ENCODE assay signal across 8 cellular contexts in genomic region chr17:77323413-77324171, GRCh38.
DNase-seq lines count a peak whose midpoint lies in the region; TF ChIP-seq lines count a peak whose summit lies in the region.

No MANE protein-coding gene starts in this region.

- CTCF ChIA-PET in RWPE1 (lab: Yijun Ruan, JAX) = interaction anchor here (1.0 kb wide), 1 partner anchor 8 kb away, joined by 3 read pairs; no protein-coding TSS in a partner anchor

- DNase-seq in RWPE1 (ENCODE audit: low spot score) (no peak), fibroblast of peridontal ligament (ENCODE audit: extremely low read depth) (peak; percentile 57), trophoblast cell (no peak), G401 (ENCODE audit: low spot score) (no peak), NCI-H526 (lab: John Stamatoyannopoulos, UW) (no peak), NCI-H1436 treated with DMSO at 0.1 percent for 48 hours (lab: John Stamatoyannopoulos, UW) (no peak), NCI-H2081 (lab: John Stamatoyannopoulos, UW) (no peak)

- TF ChIP-seq CTCF in RWPE1 (conservative IDR thresholded peaks at IDR 0.05; ENCODE audit: low read depth) = no peak

- in situ Hi-C loops in G401 (cut with HindIII; ENCODE audit: low sequenced_read_pairs) = no loop called here

- H3K4me2 ChIP-seq in trophoblast cell (ENCODE audit: low read length) = peak overlapping the region; percentile 38

- peaks cover 48 to 54% of the 10 kb centered on the region in 2 experiments for H3K4me1 ChIP-seq in trophoblast cell (ENCODE audit: control insufficient read depth in 1 of 2, insufficient read depth in 2 of 2, low read length in 2 of 2)

- no peaks in the 10 kb centered on the region for H3K9me3 ChIP-seq in trophoblast cell (ENCODE audit: insufficient read depth, low read depth, low read length)

- no peak overlapping the region for H3K23ac ChIP-seq in trophoblast cell (ENCODE audit: low read length)

- H2AFZ ChIP-seq in trophoblast cell (ENCODE audit: insufficient read depth, low read length, poor library complexity) = peak overlapping the region; percentile 57

- H3K27ac ChIP-seq in RWPE1 (peak overlapping the region; percentile 100), trophoblast cell (ENCODE audit: low read depth, low read length) (peak overlapping the region; percentile 98)

- peak overlapping the region; percentile 61 for H4K12ac ChIP-seq in trophoblast cell (ENCODE audit: low read depth, low read length)

- peak overlapping the region; percentile 88 for H3K18ac ChIP-seq in trophoblast cell (ENCODE audit: low read length)

- POLR2A ChIA-PET in RWPE1 (lab: Yijun Ruan, JAX; ENCODE audit: low non-redundant PET) = interaction anchor here (1.1 kb wide), 1 partner anchor 41 kb away, joined by 3 read pairs; no protein-coding TSS in a partner anchor

- peak overlapping the region; percentile 88 for H4K8ac ChIP-seq in trophoblast cell (ENCODE audit: low read depth, low read length)

- H3K79me1 ChIP-seq in trophoblast cell (ENCODE audit: low read length) = peaks cover 40% of the 10 kb centered on the region

- peak; percentile 32 for TF ChIP-seq POLR2A in GM10847 (IDR thresholded peaks at IDR 0.05; ENCODE audit: extremely low read depth, insufficient read length)

- H3K79me2 ChIP-seq in trophoblast cell (ENCODE audit: control insufficient read depth, insufficient read depth, low read length, poor library complexity) = peaks cover 16% of the 10 kb centered on the region

- WGBS in trophoblast cell (ENCODE audit: extremely low coverage, insufficient coverage, insufficient read length) = no CpG with 5 or more reads among the region's 36 CpGs

- no peak overlapping the region for H3K4me3 ChIP-seq in trophoblast cell (ENCODE audit: low read depth, low read length)

- no peak overlapping the region for H3K9ac ChIP-seq in trophoblast cell (ENCODE audit: low read length)

- peak overlapping the region; percentile 98 for H4K91ac ChIP-seq in trophoblast cell (ENCODE audit: low read depth, low read length)

- H3K27me3 ChIP-seq in trophoblast cell (ENCODE audit: insufficient read depth, low read length) = no peaks in the 10 kb centered on the region

- no peaks in the 10 kb centered on the region for H3K36me3 ChIP-seq in trophoblast cell (ENCODE audit: control insufficient read depth in 1 of 2, insufficient read depth in 2 of 2, low read length in 2 of 2)

- peak overlapping the region; percentile 94 for H2BK120ac ChIP-seq in trophoblast cell (ENCODE audit: insufficient read depth, low read length, poor library complexity)

- peak overlapping the region; percentile 78 for H3K4ac ChIP-seq in trophoblast cell (ENCODE audit: low read depth, low read length)

- peak overlapping the region; percentile 90 for H2BK5ac ChIP-seq in trophoblast cell (ENCODE audit: low read depth, low read length, poor library complexity)

- H2BK12ac ChIP-seq in trophoblast cell (ENCODE audit: low read length) = peak overlapping the region; percentile 73

- peak overlapping the region; percentile 77 for H2AK5ac ChIP-seq in trophoblast cell (ENCODE audit: low read length)

- H3K14ac ChIP-seq in trophoblast cell (ENCODE audit: low read length) = peak overlapping the region; percentile 97
